ENCODE assay signal across 19 cellular contexts in the genomic region with DNA sequence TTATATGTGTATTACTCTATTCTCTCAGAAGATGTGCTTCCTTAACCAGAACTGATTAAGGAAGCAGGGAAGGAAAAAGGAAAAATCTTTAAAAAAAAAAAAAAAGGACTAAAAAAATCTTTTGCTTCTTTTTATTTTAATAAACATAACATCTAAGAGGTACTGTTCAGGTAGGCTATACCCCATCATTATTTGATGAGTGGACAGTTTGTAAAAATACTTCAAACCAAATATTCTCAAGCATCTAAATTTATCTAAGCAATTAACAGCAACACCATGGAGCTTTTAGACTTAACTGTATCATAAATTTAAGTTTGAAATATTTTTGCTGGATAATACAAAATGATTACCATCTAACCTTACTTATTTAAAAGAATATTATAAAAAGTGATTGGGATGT.
A peak's percentile ranks its signal among the peaks of the same experiment; 100 is the strongest.
DNase-seq lines count a peak whose midpoint lies in the region; ATAC-seq, FAIRE-seq and TF ChIP-seq lines count a peak whose summit lies in the region.
"Had no signal": no experiment of that assay in that cellular context is flagged by ENCODE, and none has a peak within 500 bp of the region (broad histone marks: within the 10 kb centered on the region; RNA-seq: fewer than 3 reads in every experiment).

No MANE protein-coding gene starts in this region.

- H2BK15ac ChIP-seq in IMR-90 (ENCODE audit: low read depth, low read length), result no peak overlapping the region

- no peak for TF ChIP-seq EP300 in A549 (IDR thresholded peaks at IDR 0.05)

- H3K9ac ChIP-seq in IMR-90 (ENCODE audit: low read depth, low read length), result no peak overlapping the region
- H3K9ac ChIP-seq: BLaER1 treated with 17β-estradiol and CSF1 and Interleukin-3, amounts not matched to agents 10 nM and 100 nM had no signal

- H3K9me3 ChIP-seq in A549 (no peaks in the 10 kb centered on the region), IMR-90 (ENCODE audit: control insufficient read depth, insufficient read depth, low read length) (no peaks in the 10 kb centered on the region)
- H3K9me3 ChIP-seq: BLaER1 treated with 17β-estradiol and CSF1 and Interleukin-3, amounts not matched to agents 10 nM and 100 nM; Caco-2 had no signal

- dilution Hi-C loops in IMR-90 (cut with HindIII; ENCODE audit: low sequenced_read_pairs, unreplicated experiment), result no loop called here

- intact Hi-C loops in IMR-90 (cut with micrococcal nuclease), result no loop called here

- no peaks in the 10 kb centered on the region for H3K27me3 ChIP-seq in IMR-90 (ENCODE audit: control insufficient read depth, insufficient read depth, low read length)
- H3K27me3 ChIP-seq: BLaER1 treated with 17β-estradiol and CSF1 and Interleukin-3, amounts not matched to agents 10 nM and 100 nM had no signal

- in situ Hi-C loops in IMR-90 (cut with MboI; ENCODE audit: low sequenced_read_pairs), result no loop called here

- no peak for TF ChIP-seq CTCF in A549 (IDR thresholded peaks at IDR 0.05)
- no peak for TF ChIP-seq CTCF in IMR-90 (conservative IDR thresholded peaks at IDR 0.05; ENCODE audit: low read depth, low read length)

- no peak overlapping the region for H3K23ac ChIP-seq in IMR-90 (ENCODE audit: low read depth, low read length)

- H3K14ac ChIP-seq in IMR-90 (replicated peaks; ENCODE audit: low read depth, low read length), result no peak overlapping the region

- no peak overlapping the region for H2AK9ac ChIP-seq in IMR-90 (replicated peaks; ENCODE audit: low read depth, low read length, poor library complexity)

- TF ChIP-seq POLR2A in A549 (IDR thresholded peaks at IDR 0.05; ENCODE audit: low read length) (no peak), IMR-90 (IDR thresholded peaks at IDR 0.05; ENCODE audit: low read depth, low read length) (no peak)

- H3K79me1 ChIP-seq in IMR-90 (ENCODE audit: low read depth in 1 of 2, low read length in 2 of 2), result no peaks in the 10 kb centered on the region

- H2AFZ ChIP-seq in IMR-90 (replicated peaks; ENCODE audit: low read length, poor library complexity), result no peak overlapping the region

- no peak overlapping the region for H4K8ac ChIP-seq in IMR-90 (ENCODE audit: low read depth in 2 of 2, low read length in 2 of 2)

- H3K36me3 ChIP-seq in IMR-90 (ENCODE audit: control insufficient read depth, insufficient read depth, low read length), result no peaks in the 10 kb centered on the region
- H3K36me3 ChIP-seq: BLaER1 treated with 17β-estradiol and CSF1 and Interleukin-3, amounts not matched to agents 10 nM and 100 nM had no signal

- H4K5ac ChIP-seq in IMR-90 (ENCODE audit: low read depth, low read length), result no peak overlapping the region

- H3K4me1 ChIP-seq in A549 (no peaks in the 10 kb centered on the region), IMR-90 (ENCODE audit: control insufficient read depth, insufficient read depth, low read length) (no peaks in the 10 kb centered on the region)
- H3K4me1 ChIP-seq: BLaER1 treated with 17β-estradiol and CSF1 and Interleukin-3, amounts not matched to agents 10 nM and 100 nM had no signal

- no peak overlapping the region for H3K4ac ChIP-seq in IMR-90 (ENCODE audit: low read depth, low read length)

- H2AK5ac ChIP-seq in IMR-90 (ENCODE audit: low read depth, low read length), result no peak overlapping the region

- no peak for TF ChIP-seq RAD21 in A549 (conservative IDR thresholded peaks at IDR 0.05 in 1 of 2, IDR thresholded peaks at IDR 0.05 in 1 of 2)
- no peak for TF ChIP-seq RAD21 in IMR-90 (IDR thresholded peaks at IDR 0.05; ENCODE audit: low read length)

- H2BK120ac ChIP-seq in IMR-90 (ENCODE audit: low read depth, low read length), result no peak overlapping the region

- H4K20me1 ChIP-seq in IMR-90 (ENCODE audit: insufficient read depth, low read length), result no peaks in the 10 kb centered on the region
- H4K20me1 ChIP-seq: BLaER1 treated with 17β-estradiol and CSF1 and Interleukin-3, amounts not matched to agents 10 nM and 100 nM had no signal

- no peak for DNase-seq in A549 (ENCODE audit: low read depth in 1 of 2, low spot score in 1 of 2)
- no peak for DNase-seq in IMR-90
- DNase-seq in SHP77 treated with DMSO at 0.1 percent for 48 hours (lab: John Stamatoyannopoulos, UW), result no peak
- DNase-seq in NCI-H1436 (lab: John Stamatoyannopoulos, UW), result no peak
- DNase-seq: 8988T; AML-193; Caco-2; Calu3; CD4-positive, alpha-beta T cell; CD8-positive, alpha-beta T cell; DMS79 treated with DMSO at 0.1 percent for 48 hours; GF-D8 had no signal

- no peak overlapping the region for H3K56ac ChIP-seq in IMR-90 (ENCODE audit: extremely low read depth, insufficient read depth, low read length)

- H2BK20ac ChIP-seq in IMR-90 (ENCODE audit: low read depth, low read length), result no peak overlapping the region

- ATAC-seq in A549 (no peak), IMR-90 (ENCODE audit: low read depth) (no peak), GM21423 (IDR thresholded peaks at IDR 0.05; ENCODE audit: unreplicated experiment) (no peak)
- ATAC-seq: CD8-positive, alpha-beta T cell had no signal

- H3K27ac ChIP-seq in A549 (no peak overlapping the region), IMR-90 (ENCODE audit: insufficient read depth, low read length) (no peak overlapping the region)
- H3K27ac ChIP-seq: BLaER1 treated with 17β-estradiol and CSF1 and Interleukin-3, amounts not matched to agents 10 nM and 100 nM; C4-2B had no signal

- no peak overlapping the region for H3K18ac ChIP-seq in IMR-90 (ENCODE audit: low read depth, low read length)

- FAIRE-seq in A549 (lab: Jason Lieb, UNC) (no peak), endometrium (lab: Jason Lieb, UNC) (peak; percentile 43)
- FAIRE-seq: D721Med, GM12891, GM19239 had no signal

- CTCF ChIA-PET in A549 (lab: Yijun Ruan, JAX), result no interaction called here
- CTCF ChIA-PET in IMR-90 (lab: Yijun Ruan, JAX), result no interaction called here

- H3K4me2 ChIP-seq in A549 (no peak overlapping the region), IMR-90 (ENCODE audit: low read depth, low read length) (no peak overlapping the region)
- H3K4me2 ChIP-seq: BLaER1 treated with 17β-estradiol and CSF1 and Interleukin-3, amounts not matched to agents 10 nM and 100 nM had no signal

- no peak overlapping the region for H2BK5ac ChIP-seq in IMR-90 (ENCODE audit: low read depth, low read length, poor library complexity, severe bottlenecking)

- H4K91ac ChIP-seq in IMR-90 (ENCODE audit: insufficient read depth, low read depth, low read length), result no peak overlapping the region

- BruUV-seq in IMR-90 (replicated peaks; lab: Mats Ljungman, UMichigan), result no TSS peak

- no peak overlapping the region for H3K4me3 ChIP-seq in A549
- H3K4me3 ChIP-seq in IMR-90 (ENCODE audit: insufficient read depth, low read depth, low read length), result no peak overlapping the region
- H3K4me3 ChIP-seq: BLaER1 treated with 17β-estradiol and CSF1 and Interleukin-3, amounts not matched to agents 10 nM and 100 nM had no signal

- H3K9me1 ChIP-seq in IMR-90 (ENCODE audit: insufficient read depth, low read length), result no peaks in the 10 kb centered on the region

- POLR2A ChIA-PET in A549 (lab: Yijun Ruan, JAX) (no interaction called here), IMR-90 (lab: Charles Lee; ENCODE audit: unreplicated experiment) (no interaction called here)

TF ChIP-seq in A549, 52 proteins besides CTCF, POLR2A, EP300 and RAD21:
- peak; percentile 20 for TF ChIP-seq MAFK (IDR thresholded peaks at IDR 0.05; ENCODE audit: partially characterized antibody)
- no peak for TF ChIP-seq TFCP2L1 (CRISPR knock-in tag; IDR thresholded peaks at IDR 0.05)

TF ChIP-seq in IMR-90, 13 proteins besides CTCF, POLR2A, EP300 and RAD21:
- TF ChIP-seq RCOR1 (IDR thresholded peaks at IDR 0.05; ENCODE audit: insufficient replicate concordance, low read length) (no peak), BHLHE40 (IDR thresholded peaks at IDR 0.05; ENCODE audit: low read depth, low read length) (no peak), FOS (IDR thresholded peaks at IDR 0.05; ENCODE audit: low read depth, low read length) (no peak), MAFK (IDR thresholded peaks at IDR 0.05; ENCODE audit: low read depth, low read length) (peak; percentile 74)
- TF ChIP-seq, protein P1, sequence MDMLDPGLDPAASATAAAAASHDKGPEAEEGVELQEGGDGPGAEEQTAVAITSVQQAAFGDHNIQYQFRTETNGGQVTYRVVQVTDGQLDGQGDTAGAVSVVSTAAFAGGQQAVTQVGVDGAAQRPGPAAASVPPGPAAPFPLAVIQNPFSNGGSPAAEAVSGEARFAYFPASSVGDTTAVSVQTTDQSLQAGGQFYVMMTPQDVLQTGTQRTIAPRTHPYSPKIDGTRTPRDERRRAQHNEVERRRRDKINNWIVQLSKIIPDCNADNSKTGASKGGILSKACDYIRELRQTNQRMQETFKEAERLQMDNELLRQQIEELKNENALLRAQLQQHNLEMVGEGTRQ (IDR thresholded peaks at IDR 0.05; ENCODE audit: low read depth, low read length), result no peak
